8 cellular contexts compared by ENCODE assay signal in genomic region chrX:15738686-15739016, GRCh38. TPM values are rescaled to one million over a fixed set of nuclear protein-coding genes. Genes with fewer than 3 reads are reported as not detected.
DNase-seq lines count a peak whose midpoint lies in the region; TF ChIP-seq lines count a peak whose summit lies in the region.

No MANE protein-coding gene starts in this region.

- H3K9me3 Mint-ChIP-seq in CD14-positive monocyte (peaks cover 0 to 12% (median 0%) of the 10 kb centered on the region in 7 donors), nephron (no peaks in the 10 kb centered on the region)
- H3K9me3 Mint-ChIP-seq in dendritic cell treated with granulocyte-macrophage colony-stimulating factor and Interleukin-4, amounts not matched to agents 40 ng/mL and 50 ng/mL, for 4 days, result no peaks in the 10 kb centered on the region

- peaks cover 10 to 49% of the 10 kb centered on the region in 2 donors for H3K36me3 Mint-ChIP-seq in CD14-positive monocyte
- H3K36me3 Mint-ChIP-seq in dendritic cell treated with granulocyte-macrophage colony-stimulating factor and Interleukin-4, amounts not matched to agents 40 ng/mL and 50 ng/mL, for 4 days (ENCODE audit: low read depth), result peaks cover 21% of the 10 kb centered on the region
- peaks cover 6% of the 10 kb centered on the region for H3K36me3 Mint-ChIP-seq in nephron (ENCODE audit: low read depth)

- peaks cover 0 to 28% (median 0%) of the 10 kb centered on the region in 3 donors for H3K27me3 Mint-ChIP-seq in CD14-positive monocyte (ENCODE audit: low read depth in 3 of 3)
- H3K27me3 Mint-ChIP-seq in dendritic cell treated with granulocyte-macrophage colony-stimulating factor and Interleukin-4, amounts not matched to agents 40 ng/mL and 50 ng/mL, for 4 days, result no peaks in the 10 kb centered on the region
- peaks cover 13% of the 10 kb centered on the region for H3K27me3 Mint-ChIP-seq in nephron (ENCODE audit: low read depth)

- H3K4me1 Mint-ChIP-seq in CD14-positive monocyte, result peaks cover 18% of the 10 kb centered on the region
- peaks cover 21% of the 10 kb centered on the region for H3K4me1 Mint-ChIP-seq in dendritic cell treated with granulocyte-macrophage colony-stimulating factor and Interleukin-4, amounts not matched to agents 40 ng/mL and 50 ng/mL, for 4 days (ENCODE audit: low read depth)
- H3K4me1 Mint-ChIP-seq in nephron, result peaks cover 12% of the 10 kb centered on the region

- H3K4me3 Mint-ChIP-seq in CD14-positive monocyte (peak overlapping the region; percentile 84 to 86), nephron (peak overlapping the region; percentile 88 to 94 (median 92))
- H3K4me3 Mint-ChIP-seq in dendritic cell treated with granulocyte-macrophage colony-stimulating factor and Interleukin-4, amounts not matched to agents 40 ng/mL and 50 ng/mL, for 4 days, result peak overlapping the region; percentile 87

- TF ChIP-seq CTCF in CD14-positive monocyte (IDR thresholded peaks at IDR 0.05) (no peak), nephron (IDR thresholded peaks at IDR 0.05; ENCODE audit: unreplicated experiment in 3 of 3) (no peak)

- H3K27ac Mint-ChIP-seq in CD14-positive monocyte, result peak overlapping the region in 4 of 7 donors; percentile 35 to 93 (median 84)
- H3K27ac Mint-ChIP-seq in dendritic cell treated with granulocyte-macrophage colony-stimulating factor and Interleukin-4, amounts not matched to agents 40 ng/mL and 50 ng/mL, for 4 days, result peak overlapping the region; percentile 82
- H3K27ac Mint-ChIP-seq in nephron, result no peak overlapping the region

- DNase-seq in CD14-positive monocyte (ENCODE audit: low spot score), result no peak
- DNase-seq in NAMALWA (ENCODE audit: low spot score), result peak; percentile 24
- DNase-seq in dedifferentiated amniotic fluid mesenchymal stem cell (ENCODE audit: extremely low spot score), result no peak
- no peak for DNase-seq in NK-92 (lab: John Stamatoyannopoulos, UW; ENCODE audit: unreplicated experiment)
- DNase-seq in NCI-H128 (lab: John Stamatoyannopoulos, UW; ENCODE audit: unreplicated experiment), result no peak
- no peak for DNase-seq in epidermal melanocyte (ENCODE audit: insufficient read length, low spot score)

- intact Hi-C loops in CD14-positive monocyte (cut with micrococcal nuclease), result loop anchor here in 1 of 2 donors (5.0 kb wide), 1 partner anchor 61 kb away; no protein-coding TSS in a partner anchor
- intact Hi-C loops in dendritic cell treated with granulocyte-macrophage colony-stimulating factor and Interleukin-4, amounts not matched to agents 40 ng/mL and 50 ng/mL, for 4 days (cut with micrococcal nuclease), result loop anchor here (5.0 to 10.0 kb wide), 2 partner anchors 46 to 51 kb away; no protein-coding TSS in a partner anchor

RNA-seq across cellular contexts. Expression of gene CA5B, which starts 0.6 kb away (rescaled TPM):
- polyA plus RNA-seq in CD14-positive monocyte, result 10 to 100 TPM in 1 of 2 donors, 1 to 10 TPM in 1; 6.2 to 24.4 TPM

RNA-seq across cellular contexts. Expression of gene ZRSR2, which starts 51.6 kb away (rescaled TPM):
- polyA plus RNA-seq in CD14-positive monocyte, result 10 to 100 TPM in 1 of 2 donors, 1 to 10 TPM in 1; 9.3 to 11.2 TPM

Comparison
In these comparisons a context has a peak if more than half of its experiments do, and no peak if none do; other contexts are left out.
1. H3K27ac Mint-ChIP-seq: peak in CD14-positive monocyte (4 of 7) and dendritic cell treated with granulocyte-macrophage colony-stimulating factor and Interleukin-4, amounts not matched to agents 40 ng/mL and 50 ng/mL, for 4 days (single experiment); none in nephron (0 of 3).
2. Peak in every context shown above with its lines, with median percentiles within 50 percentile points of each other: H3K4me3 Mint-ChIP-seq.